Comparison of ENCODE assay signal across 1 cellular context in genomic region chr12:51021694-51022093, GRCh38.
TF ChIP-seq lines count a peak whose summit lies in the region.

No MANE protein-coding gene starts in this region.

TF ChIP-seq in K562, 482 proteins besides CTCF, POLR2A, EP300 and RAD21 (continued from another document and continues in another):
- TF ChIP-seq TAF1 (IDR thresholded peaks at IDR 0.05; ENCODE audit: control insufficient read depth, extremely low read depth, insufficient read depth, low read length, severe bottlenecking) (peak; percentile 21), ZNF583 (CRISPR knock-in tag; IDR thresholded peaks at IDR 0.05) (no peak), MYNN (IDR thresholded peaks at IDR 0.05) (peak; percentile 78), MYNN (CRISPR knock-in tag; IDR thresholded peaks at IDR 0.05) (no peak), HDAC1 (IDR thresholded peaks at IDR 0.05) (peak; percentile 56 to 96; a peak in 3 of 4 replicates), ELF1 (tag; IDR thresholded peaks at IDR 0.05) (peak; percentile 29; the same call in 1 of the 2 replicates), SPI1 (IDR thresholded peaks at IDR 0.05; ENCODE audit: borderline replicate concordance, low read depth, low read length) (0 out of 2 replicates have a peak, but pooled peaks have one; percentile 29), ARID1B (IDR thresholded peaks at IDR 0.05) (peak; percentile 98), ZBTB2 (IDR thresholded peaks at IDR 0.05) (peak; percentile 69; the same call in 1 of the 2 replicates), MCM7 (IDR thresholded peaks at IDR 0.05) (no peak), ELF4 (CRISPR knock-in tag; IDR thresholded peaks at IDR 0.05) (0 out of 2 replicates have a peak, but pooled peaks have one; percentile 42), FOXM1 (IDR thresholded peaks at IDR 0.05; ENCODE audit: low read depth) (peak; percentile 81), FOXM1 (CRISPR knock-in tag; IDR thresholded peaks at IDR 0.05; ENCODE audit: low read depth) (no peak), ZBED1 (IDR thresholded peaks at IDR 0.05) (no peak), ZNF41 (CRISPR knock-in tag; conservative IDR thresholded peaks at IDR 0.05) (peak; percentile 53; the same call in 1 of the 2 replicates), SMARCE1 (IDR thresholded peaks at IDR 0.05) (peak; percentile 95), DNMT1 (IDR thresholded peaks at IDR 0.05) (no peak), MTA2 (IDR thresholded peaks at IDR 0.05; ENCODE audit: low read depth) (peak; percentile 88), NCOA6 (IDR thresholded peaks at IDR 0.05) (no peak), BACH1 (tag; IDR thresholded peaks at IDR 0.05) (no peak), CREM (IDR thresholded peaks at IDR 0.05; ENCODE audit: low read depth) (peak; percentile 51; the same call in 1 of the 2 replicates), SMARCA5 (IDR thresholded peaks at IDR 0.05) (no peak), ADNP (tag; IDR thresholded peaks at IDR 0.05) (peak; percentile 60; the same call in 1 of the 2 replicates), BRD9 (IDR thresholded peaks at IDR 0.05; ENCODE audit: low read depth, partially characterized antibody) (peak; percentile 68), POLR2AphosphoS5 (IDR thresholded peaks at IDR 0.05; ENCODE audit: control insufficient read depth, insufficient read depth, low read depth, low read length) (peak; percentile 86; the same call in 1 of the 2 replicates), SOX6 (IDR thresholded peaks at IDR 0.05) (peak; percentile 82), ETV6 (IDR thresholded peaks at IDR 0.05; ENCODE audit: borderline replicate concordance in 1 of 2, low read depth in 2 of 2, low read length in 1 of 2) (peak; percentile 63 to 83; a peak in 3 of 4 replicates), ETV6 (CRISPR knock-in tag; IDR thresholded peaks at IDR 0.05; ENCODE audit: borderline replicate concordance) (no peak), SMARCA4 (IDR thresholded peaks at IDR 0.05) (peak; percentile 98), TEAD4 (IDR thresholded peaks at IDR 0.05; ENCODE audit: low read length) (peak; percentile 92), TEAD4 (CRISPR knock-in tag; IDR thresholded peaks at IDR 0.05; ENCODE audit: borderline replicate concordance) (no peak), ILK (tag; IDR thresholded peaks at IDR 0.05; ENCODE audit: borderline replicate concordance, low read depth) (no peak), PRMT5 (CRISPR knock-in tag; IDR thresholded peaks at IDR 0.05) (no peak), JUND (IDR thresholded peaks at IDR 0.05; ENCODE audit: borderline replicate concordance, low read depth, low read length) (peak; percentile 56; the same call in 1 of the 2 replicates), JUND (tag; IDR thresholded peaks at IDR 0.05; ENCODE audit: borderline replicate concordance, low read depth, low read length) (peak; percentile 57; the same call in 1 of the 3 replicates), LARP7 (IDR thresholded peaks at IDR 0.05) (no peak), CCNT2 (IDR thresholded peaks at IDR 0.05; ENCODE audit: borderline replicate concordance, extremely low read depth, insufficient read length, low read depth, low read length) (peak; percentile 81), MNT (conservative IDR thresholded peaks at IDR 0.05) (peak; percentile 52 to 87; a peak in 3 of 4 replicates), RFX5 (IDR thresholded peaks at IDR 0.05; ENCODE audit: low read depth, low read length) (no peak), SMAD3 (CRISPR knock-in tag; conservative IDR thresholded peaks at IDR 0.05) (0 out of 2 replicates have a peak, but pooled peaks have one; percentile 32), KDM1A (IDR thresholded peaks at IDR 0.05) (peak; percentile 60 to 63), KLF16 (IDR thresholded peaks at IDR 0.05) (peak; percentile 89), JUNB (CRISPR knock-in tag; conservative IDR thresholded peaks at IDR 0.05) (no peak), ZFP91 (CRISPR knock-in tag; IDR thresholded peaks at IDR 0.05) (no peak), DMBX1 (CRISPR knock-in tag; IDR thresholded peaks at IDR 0.05; ENCODE audit: borderline replicate concordance) (peak; percentile 35; the same call in 1 of the 2 replicates), CTBP1 (IDR thresholded peaks at IDR 0.05; ENCODE audit: borderline replicate concordance) (peak; percentile 69; the same call in 1 of the 2 replicates), TEAD1 (CRISPR knock-in tag; IDR thresholded peaks at IDR 0.05) (0 out of 4 replicates have a peak, but pooled peaks of 1 of the 2 experiments have one; percentile 52)
- TF ChIP-seq, protein P1, sequence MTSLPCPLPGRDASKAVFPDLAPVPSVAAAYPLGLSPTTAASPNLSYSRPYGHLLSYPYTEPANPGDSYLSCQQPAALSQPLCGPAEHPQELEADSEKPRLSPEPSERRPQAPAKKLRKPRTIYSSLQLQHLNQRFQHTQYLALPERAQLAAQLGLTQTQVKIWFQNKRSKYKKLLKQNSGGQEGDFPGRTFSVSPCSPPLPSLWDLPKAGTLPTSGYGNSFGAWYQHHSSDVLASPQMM (CRISPR knock-in tag; IDR thresholded peaks at IDR 0.05): no peak
- TF ChIP-seq, protein P2, sequence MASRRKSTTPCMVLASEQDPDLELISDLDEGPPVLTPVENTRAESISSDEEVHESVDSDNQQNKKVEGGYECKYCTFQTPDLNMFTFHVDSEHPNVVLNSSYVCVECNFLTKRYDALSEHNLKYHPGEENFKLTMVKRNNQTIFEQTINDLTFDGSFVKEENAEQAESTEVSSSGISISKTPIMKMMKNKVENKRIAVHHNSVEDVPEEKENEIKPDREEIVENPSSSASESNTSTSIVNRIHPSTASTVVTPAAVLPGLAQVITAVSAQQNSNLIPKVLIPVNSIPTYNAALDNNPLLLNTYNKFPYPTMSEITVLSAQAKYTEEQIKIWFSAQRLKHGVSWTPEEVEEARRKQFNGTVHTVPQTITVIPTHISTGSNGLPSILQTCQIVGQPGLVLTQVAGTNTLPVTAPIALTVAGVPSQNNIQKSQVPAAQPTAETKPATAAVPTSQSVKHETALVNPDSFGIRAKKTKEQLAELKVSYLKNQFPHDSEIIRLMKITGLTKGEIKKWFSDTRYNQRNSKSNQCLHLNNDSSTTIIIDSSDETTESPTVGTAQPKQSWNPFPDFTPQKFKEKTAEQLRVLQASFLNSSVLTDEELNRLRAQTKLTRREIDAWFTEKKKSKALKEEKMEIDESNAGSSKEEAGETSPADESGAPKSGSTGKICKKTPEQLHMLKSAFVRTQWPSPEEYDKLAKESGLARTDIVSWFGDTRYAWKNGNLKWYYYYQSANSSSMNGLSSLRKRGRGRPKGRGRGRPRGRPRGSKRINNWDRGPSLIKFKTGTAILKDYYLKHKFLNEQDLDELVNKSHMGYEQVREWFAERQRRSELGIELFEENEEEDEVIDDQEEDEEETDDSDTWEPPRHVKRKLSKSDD (conservative IDR thresholded peaks at IDR 0.05; ENCODE audit: low read length): no peak
- TF ChIP-seq, protein P3, sequence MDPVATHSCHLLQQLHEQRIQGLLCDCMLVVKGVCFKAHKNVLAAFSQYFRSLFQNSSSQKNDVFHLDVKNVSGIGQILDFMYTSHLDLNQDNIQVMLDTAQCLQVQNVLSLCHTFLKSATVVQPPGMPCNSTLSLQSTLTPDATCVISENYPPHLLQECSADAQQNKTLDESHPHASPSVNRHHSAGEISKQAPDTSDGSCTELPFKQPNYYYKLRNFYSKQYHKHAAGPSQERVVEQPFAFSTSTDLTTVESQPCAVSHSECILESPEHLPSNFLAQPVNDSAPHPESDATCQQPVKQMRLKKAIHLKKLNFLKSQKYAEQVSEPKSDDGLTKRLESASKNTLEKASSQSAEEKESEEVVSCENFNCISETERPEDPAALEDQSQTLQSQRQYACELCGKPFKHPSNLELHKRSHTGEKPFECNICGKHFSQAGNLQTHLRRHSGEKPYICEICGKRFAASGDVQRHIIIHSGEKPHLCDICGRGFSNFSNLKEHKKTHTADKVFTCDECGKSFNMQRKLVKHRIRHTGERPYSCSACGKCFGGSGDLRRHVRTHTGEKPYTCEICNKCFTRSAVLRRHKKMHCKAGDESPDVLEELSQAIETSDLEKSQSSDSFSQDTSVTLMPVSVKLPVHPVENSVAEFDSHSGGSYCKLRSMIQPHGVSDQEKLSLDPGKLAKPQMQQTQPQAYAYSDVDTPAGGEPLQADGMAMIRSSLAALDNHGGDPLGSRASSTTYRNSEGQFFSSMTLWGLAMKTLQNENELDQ (CRISPR knock-in tag; IDR thresholded peaks at IDR 0.05; ENCODE audit: borderline replicate concordance): no peak
- TF ChIP-seq, protein P4, sequence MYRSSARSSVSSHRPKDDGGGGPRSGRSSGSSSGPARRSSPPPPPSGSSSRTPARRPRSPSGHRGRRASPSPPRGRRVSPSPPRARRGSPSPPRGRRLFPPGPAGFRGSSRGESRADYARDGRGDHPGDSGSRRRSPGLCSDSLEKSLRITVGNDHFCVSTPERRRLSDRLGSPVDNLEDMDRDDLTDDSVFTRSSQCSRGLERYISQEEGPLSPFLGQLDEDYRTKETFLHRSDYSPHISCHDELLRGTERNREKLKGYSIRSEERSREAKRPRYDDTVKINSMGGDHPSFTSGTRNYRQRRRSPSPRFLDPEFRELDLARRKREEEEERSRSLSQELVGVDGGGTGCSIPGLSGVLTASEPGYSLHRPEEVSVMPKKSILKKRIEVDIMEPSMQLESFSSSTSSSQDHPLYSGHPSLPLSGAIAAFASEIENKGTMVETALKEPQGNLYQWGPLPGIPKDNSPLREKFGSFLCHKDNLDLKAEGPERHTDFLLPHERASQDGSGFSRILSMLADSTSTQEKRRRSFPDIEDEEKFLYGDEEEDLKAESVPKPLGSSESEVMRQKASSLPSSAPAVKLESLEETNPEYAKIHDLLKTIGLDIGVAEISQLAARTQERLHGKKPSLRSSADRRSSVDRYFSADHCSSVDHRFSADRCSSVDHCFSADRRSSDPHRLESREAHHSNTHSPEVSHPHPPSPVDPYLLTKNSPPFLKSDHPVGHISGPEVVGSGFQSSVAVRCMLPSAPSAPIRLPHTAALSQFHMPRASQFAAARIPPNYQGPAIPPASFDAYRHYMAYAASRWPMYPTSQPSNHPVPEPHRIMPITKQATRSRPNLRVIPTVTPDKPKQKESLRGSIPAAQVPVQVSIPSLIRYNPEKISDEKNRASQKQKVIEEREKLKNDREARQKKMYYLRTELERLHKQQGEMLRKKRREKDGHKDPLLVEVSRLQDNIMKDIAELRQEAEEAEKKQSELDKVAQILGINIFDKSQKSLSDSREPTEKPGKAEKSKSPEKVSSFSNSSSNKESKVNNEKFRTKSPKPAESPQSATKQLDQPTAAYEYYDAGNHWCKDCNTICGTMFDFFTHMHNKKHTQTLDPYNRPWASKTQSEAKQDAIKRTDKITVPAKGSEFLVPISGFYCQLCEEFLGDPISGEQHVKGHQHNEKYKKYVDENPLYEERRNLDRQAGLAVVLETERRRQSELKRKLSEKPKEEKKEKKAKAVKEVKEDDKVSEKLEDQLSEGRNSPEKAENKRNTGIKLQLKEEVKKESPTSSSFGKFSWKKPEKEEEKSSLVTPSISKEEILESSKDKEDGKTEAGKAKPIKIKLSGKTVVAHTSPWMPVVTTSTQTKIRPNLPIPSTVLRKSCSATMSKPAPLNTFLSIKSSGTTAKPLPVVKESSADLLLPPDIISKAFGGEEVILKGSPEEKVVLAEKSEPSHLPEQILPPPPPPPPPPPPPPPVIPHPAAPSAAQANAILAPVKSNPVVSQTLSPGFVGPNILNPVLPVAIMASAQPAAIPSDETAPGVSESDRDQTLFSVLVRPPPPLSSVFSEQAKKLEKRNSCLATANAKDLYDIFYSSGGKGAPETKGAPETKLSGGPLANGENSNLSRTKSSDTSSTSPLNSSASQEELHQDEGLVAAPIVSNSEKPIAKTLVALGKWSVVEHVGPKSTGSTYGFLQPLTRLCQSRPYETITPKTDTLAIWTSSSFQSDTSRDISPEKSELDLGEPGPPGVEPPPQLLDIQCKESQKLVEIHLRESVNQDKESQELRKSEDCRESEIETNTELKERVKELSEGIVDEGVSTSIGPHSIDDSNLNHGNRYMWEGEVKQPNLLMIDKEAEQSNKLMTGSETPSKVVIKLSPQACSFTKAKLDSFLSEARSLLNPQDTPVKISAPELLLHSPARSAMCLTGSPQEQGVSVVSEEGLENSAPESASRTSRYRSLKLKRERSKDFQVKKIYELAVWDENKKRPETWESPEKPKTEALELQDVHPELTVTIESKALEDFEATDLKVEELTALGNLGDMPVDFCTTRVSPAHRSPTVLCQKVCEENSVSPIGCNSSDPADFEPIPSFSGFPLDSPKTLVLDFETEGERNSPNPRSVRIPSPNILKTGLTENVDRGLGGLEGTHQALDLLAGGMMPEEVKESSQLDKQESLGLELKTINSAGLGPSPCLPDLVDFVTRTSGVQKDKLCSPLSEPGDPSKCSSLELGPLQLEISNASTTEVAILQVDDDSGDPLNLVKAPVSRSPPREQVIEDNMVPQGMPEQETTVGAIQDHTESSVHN (IDR thresholded peaks at IDR 0.05; ENCODE audit: borderline replicate concordance in 1 of 2, low read depth in 1 of 2): peak in 1 of 2 experiments; percentile 95; a peak in 2 of 4 replicates
